ENCODE assay signal across 8 cellular contexts in genomic region chr9:385818-386398, GRCh38.
DNase-seq lines count a peak whose midpoint lies in the region; FAIRE-seq and TF ChIP-seq lines count a peak whose summit lies in the region.

No MANE protein-coding gene starts in this region.

- H3K27me3 ChIP-seq in bronchial epithelial cell (ENCODE audit: control insufficient read depth, insufficient read depth, low read length), result no peaks in the 10 kb centered on the region

- H3K27ac ChIP-seq in substantia nigra (ENCODE audit: low read depth, low read length, poor library complexity, severe bottlenecking), result no peak overlapping the region

- no peak for FAIRE-seq in bronchial epithelial cell (lab: Jason Lieb, UNC)

- H3K4me3 ChIP-seq in bronchial epithelial cell (ENCODE audit: low read depth, low read length), result no peak overlapping the region

- no peaks in the 10 kb centered on the region for H3K36me3 ChIP-seq in bronchial epithelial cell (ENCODE audit: control insufficient read depth, insufficient read depth, low read length)

- DNase-seq in EH (ENCODE audit: low read depth), result peak; percentile 41
- peak; percentile 10 for DNase-seq in OCI-M1 (lab: John Stamatoyannopoulos, UW)
- DNase-seq in bronchial epithelial cell (ENCODE audit: low read depth), result peak; percentile 70
- DNase-seq in islet precursor cell, result peak; percentile 78
- peak in 26 of 49 donors; percentile 3 to 43 (median 16) for DNase-seq in substantia nigra (lab: John Stamatoyannopoulos, UW)
- DNase-seq in middle frontal gyrus (ENCODE audit: extremely low spot score, low spot score), result no peak
- no peak for DNase-seq in cerebellar nuclear complex (lab: John Stamatoyannopoulos, UW)

- TF ChIP-seq RAD21 in Ishikawa (IDR thresholded peaks at IDR 0.05; ENCODE audit: low read depth), result peak; percentile 92

- peak; percentile 87 for TF ChIP-seq CTCF in bronchial epithelial cell (IDR thresholded peaks at IDR 0.05; ENCODE audit: insufficient read depth, low read length, severe bottlenecking)

- no peak for TF ChIP-seq EP300 in Ishikawa (IDR thresholded peaks at IDR 0.05; ENCODE audit: borderline replicate concordance)

TF ChIP-seq in Ishikawa, 13 proteins besides CTCF, POLR2A, EP300 and RAD21:
- TF ChIP-seq CEBPB (IDR thresholded peaks at IDR 0.05) (no peak), ZBTB7A (IDR thresholded peaks at IDR 0.05; ENCODE audit: low read depth) (no peak), TEAD4 (IDR thresholded peaks at IDR 0.05) (no peak), FOXM1 (IDR thresholded peaks at IDR 0.05; ENCODE audit: borderline replicate concordance, low read depth) (no peak), CREB1 (IDR thresholded peaks at IDR 0.05; ENCODE audit: low read depth) (no peak), REST (IDR thresholded peaks at IDR 0.05; ENCODE audit: low read depth) (no peak), EGR1 (IDR thresholded peaks at IDR 0.05) (no peak), MAX (IDR thresholded peaks at IDR 0.05) (no peak), NFIC (IDR thresholded peaks at IDR 0.05) (no peak), YY1 (IDR thresholded peaks at IDR 0.05; ENCODE audit: low read depth) (no peak), USF1 (IDR thresholded peaks at IDR 0.05) (no peak), TAF1 (IDR thresholded peaks at IDR 0.05; ENCODE audit: low read depth) (no peak), TCF12 (IDR thresholded peaks at IDR 0.05; ENCODE audit: low read depth) (no peak)

Comparison
In these comparisons a context has a peak if more than half of its experiments do, and no peak if none do; other contexts are left out.
1. DNase-seq: peak in EH (single experiment), OCI-M1 (single experiment), bronchial epithelial cell (single experiment), islet precursor cell (single experiment) and substantia nigra (26 of 49); none in middle frontal gyrus (single experiment) and cerebellar nuclear complex (0 of 2).